Comparison of ENCODE assay signal across 2 cellular contexts in the genomic region with DNA sequence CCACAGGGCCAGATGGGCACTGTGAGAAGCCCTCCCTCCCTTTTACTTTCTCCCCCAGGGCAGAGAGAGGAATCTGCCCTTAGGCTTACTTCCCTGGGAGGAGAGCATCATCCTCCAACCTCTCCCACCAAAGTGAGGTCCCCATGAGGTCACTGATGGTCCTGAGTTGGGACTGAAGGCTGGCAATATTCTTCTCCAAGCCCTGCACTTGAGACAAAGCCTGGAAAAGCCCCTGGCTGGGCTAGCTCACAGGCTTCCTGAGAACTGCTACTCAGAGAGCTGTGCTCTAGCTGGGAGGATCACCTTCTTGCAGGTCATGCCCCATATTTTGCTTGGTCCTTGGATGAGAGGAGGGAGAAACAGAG.
TF ChIP-seq lines count a peak whose summit lies in the region.

No MANE protein-coding gene starts in this region.

TF ChIP-seq in SK-N-SH, 30 proteins besides CTCF, POLR2A, EP300 and RAD21:
- TF ChIP-seq, protein P1, sequence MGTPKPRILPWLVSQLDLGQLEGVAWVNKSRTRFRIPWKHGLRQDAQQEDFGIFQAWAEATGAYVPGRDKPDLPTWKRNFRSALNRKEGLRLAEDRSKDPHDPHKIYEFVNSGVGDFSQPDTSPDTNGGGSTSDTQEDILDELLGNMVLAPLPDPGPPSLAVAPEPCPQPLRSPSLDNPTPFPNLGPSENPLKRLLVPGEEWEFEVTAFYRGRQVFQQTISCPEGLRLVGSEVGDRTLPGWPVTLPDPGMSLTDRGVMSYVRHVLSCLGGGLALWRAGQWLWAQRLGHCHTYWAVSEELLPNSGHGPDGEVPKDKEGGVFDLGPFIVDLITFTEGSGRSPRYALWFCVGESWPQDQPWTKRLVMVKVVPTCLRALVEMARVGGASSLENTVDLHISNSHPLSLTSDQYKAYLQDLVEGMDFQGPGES (IDR thresholded peaks at IDR 0.05; ENCODE audit: low read depth, low read length) = no peak
- TF ChIP-seq NFIC (IDR thresholded peaks at IDR 0.05; ENCODE audit: borderline replicate concordance) (no peak), TAF1 (IDR thresholded peaks at IDR 0.05; ENCODE audit: borderline replicate concordance, low read depth, low read length) (no peak), TCF12 (IDR thresholded peaks at IDR 0.05) (no peak), MXI1 (IDR thresholded peaks at IDR 0.05; ENCODE audit: low read depth, low read length) (no peak), JUND (IDR thresholded peaks at IDR 0.05) (no peak), FOSL2 (IDR thresholded peaks at IDR 0.05; ENCODE audit: borderline replicate concordance, low read depth) (no peak), TEAD4 (IDR thresholded peaks at IDR 0.05; ENCODE audit: borderline replicate concordance, insufficient read depth) (no peak), GABPA (IDR thresholded peaks at IDR 0.05; ENCODE audit: low read depth) (no peak), YY1 (IDR thresholded peaks at IDR 0.05; ENCODE audit: low read depth) (no peak), FOXJ3 (CRISPR knock-in tag; IDR thresholded peaks at IDR 0.05) (no peak)
- TF ChIP-seq, protein P2, sequence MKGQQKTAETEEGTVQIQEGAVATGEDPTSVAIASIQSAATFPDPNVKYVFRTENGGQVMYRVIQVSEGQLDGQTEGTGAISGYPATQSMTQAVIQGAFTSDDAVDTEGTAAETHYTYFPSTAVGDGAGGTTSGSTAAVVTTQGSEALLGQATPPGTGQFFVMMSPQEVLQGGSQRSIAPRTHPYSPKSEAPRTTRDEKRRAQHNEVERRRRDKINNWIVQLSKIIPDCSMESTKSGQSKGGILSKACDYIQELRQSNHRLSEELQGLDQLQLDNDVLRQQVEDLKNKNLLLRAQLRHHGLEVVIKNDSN (IDR thresholded peaks at IDR 0.05; ENCODE audit: borderline replicate concordance, low read depth) = no peak
- TF ChIP-seq, protein P3, sequence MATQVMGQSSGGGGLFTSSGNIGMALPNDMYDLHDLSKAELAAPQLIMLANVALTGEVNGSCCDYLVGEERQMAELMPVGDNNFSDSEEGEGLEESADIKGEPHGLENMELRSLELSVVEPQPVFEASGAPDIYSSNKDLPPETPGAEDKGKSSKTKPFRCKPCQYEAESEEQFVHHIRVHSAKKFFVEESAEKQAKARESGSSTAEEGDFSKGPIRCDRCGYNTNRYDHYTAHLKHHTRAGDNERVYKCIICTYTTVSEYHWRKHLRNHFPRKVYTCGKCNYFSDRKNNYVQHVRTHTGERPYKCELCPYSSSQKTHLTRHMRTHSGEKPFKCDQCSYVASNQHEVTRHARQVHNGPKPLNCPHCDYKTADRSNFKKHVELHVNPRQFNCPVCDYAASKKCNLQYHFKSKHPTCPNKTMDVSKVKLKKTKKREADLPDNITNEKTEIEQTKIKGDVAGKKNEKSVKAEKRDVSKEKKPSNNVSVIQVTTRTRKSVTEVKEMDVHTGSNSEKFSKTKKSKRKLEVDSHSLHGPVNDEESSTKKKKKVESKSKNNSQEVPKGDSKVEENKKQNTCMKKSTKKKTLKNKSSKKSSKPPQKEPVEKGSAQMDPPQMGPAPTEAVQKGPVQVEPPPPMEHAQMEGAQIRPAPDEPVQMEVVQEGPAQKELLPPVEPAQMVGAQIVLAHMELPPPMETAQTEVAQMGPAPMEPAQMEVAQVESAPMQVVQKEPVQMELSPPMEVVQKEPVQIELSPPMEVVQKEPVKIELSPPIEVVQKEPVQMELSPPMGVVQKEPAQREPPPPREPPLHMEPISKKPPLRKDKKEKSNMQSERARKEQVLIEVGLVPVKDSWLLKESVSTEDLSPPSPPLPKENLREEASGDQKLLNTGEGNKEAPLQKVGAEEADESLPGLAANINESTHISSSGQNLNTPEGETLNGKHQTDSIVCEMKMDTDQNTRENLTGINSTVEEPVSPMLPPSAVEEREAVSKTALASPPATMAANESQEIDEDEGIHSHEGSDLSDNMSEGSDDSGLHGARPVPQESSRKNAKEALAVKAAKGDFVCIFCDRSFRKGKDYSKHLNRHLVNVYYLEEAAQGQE (IDR thresholded peaks at IDR 0.05; ENCODE audit: low read depth, low read length) = no peak

TF ChIP-seq in SK-N-SH treated with all-trans-retinoic acid at 6 μM for 48 hours, 23 proteins besides CTCF, POLR2A, EP300 and RAD21 (continued from another document):
- TF ChIP-seq, protein P4, sequence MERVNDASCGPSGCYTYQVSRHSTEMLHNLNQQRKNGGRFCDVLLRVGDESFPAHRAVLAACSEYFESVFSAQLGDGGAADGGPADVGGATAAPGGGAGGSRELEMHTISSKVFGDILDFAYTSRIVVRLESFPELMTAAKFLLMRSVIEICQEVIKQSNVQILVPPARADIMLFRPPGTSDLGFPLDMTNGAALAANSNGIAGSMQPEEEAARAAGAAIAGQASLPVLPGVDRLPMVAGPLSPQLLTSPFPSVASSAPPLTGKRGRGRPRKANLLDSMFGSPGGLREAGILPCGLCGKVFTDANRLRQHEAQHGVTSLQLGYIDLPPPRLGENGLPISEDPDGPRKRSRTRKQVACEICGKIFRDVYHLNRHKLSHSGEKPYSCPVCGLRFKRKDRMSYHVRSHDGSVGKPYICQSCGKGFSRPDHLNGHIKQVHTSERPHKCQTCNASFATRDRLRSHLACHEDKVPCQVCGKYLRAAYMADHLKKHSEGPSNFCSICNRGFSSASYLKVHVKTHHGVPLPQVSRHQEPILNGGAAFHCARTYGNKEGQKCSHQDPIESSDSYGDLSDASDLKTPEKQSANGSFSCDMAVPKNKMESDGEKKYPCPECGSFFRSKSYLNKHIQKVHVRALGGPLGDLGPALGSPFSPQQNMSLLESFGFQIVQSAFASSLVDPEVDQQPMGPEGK (CRISPR knock-in tag; IDR thresholded peaks at IDR 0.05; ENCODE audit: borderline replicate concordance) = no peak
- TF ChIP-seq OSR1 (CRISPR knock-in tag; IDR thresholded peaks at IDR 0.05) (no peak), ZFP30 (CRISPR knock-in tag; IDR thresholded peaks at IDR 0.05) (no peak), ARNTL (CRISPR knock-in tag; IDR thresholded peaks at IDR 0.05; ENCODE audit: borderline replicate concordance, low read depth) (no peak)
- TF ChIP-seq, protein P5, sequence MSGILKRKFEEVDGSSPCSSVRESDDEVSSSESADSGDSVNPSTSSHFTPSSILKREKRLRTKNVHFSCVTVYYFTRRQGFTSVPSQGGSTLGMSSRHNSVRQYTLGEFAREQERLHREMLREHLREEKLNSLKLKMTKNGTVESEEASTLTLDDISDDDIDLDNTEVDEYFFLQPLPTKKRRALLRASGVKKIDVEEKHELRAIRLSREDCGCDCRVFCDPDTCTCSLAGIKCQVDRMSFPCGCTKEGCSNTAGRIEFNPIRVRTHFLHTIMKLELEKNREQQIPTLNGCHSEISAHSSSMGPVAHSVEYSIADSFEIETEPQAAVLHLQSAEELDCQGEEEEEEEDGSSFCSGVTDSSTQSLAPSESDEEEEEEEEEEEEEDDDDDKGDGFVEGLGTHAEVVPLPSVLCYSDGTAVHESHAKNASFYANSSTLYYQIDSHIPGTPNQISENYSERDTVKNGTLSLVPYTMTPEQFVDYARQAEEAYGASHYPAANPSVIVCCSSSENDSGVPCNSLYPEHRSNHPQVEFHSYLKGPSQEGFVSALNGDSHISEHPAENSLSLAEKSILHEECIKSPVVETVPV (CRISPR knock-in tag; IDR thresholded peaks at IDR 0.05) = no peak
